10 cellular contexts compared by ENCODE assay signal in genomic region chr5:142215915-142216681, GRCh38.
A peak's percentile ranks its signal among the peaks of the same experiment; 100 is the strongest.
DNase-seq lines count a peak whose midpoint lies in the region; ATAC-seq, FAIRE-seq and TF ChIP-seq lines count a peak whose summit lies in the region.
"Had no signal": no experiment of that assay in that cellular context is flagged by ENCODE, and none has a peak within 500 bp of the region (broad histone marks: within the 10 kb centered on the region; RNA-seq: fewer than 3 reads in every experiment).

No MANE protein-coding gene starts in this region.

- peak; percentile 94 for ATAC-seq in Right ventricle myocardium inferior
- ATAC-seq in HG02610 (IDR thresholded peaks at IDR 0.05; ENCODE audit: unreplicated experiment) = no peak
- no peak for ATAC-seq in GM19467 (IDR thresholded peaks at IDR 0.05; ENCODE audit: unreplicated experiment)
- no peak for ATAC-seq in HG02973 (IDR thresholded peaks at IDR 0.05; ENCODE audit: unreplicated experiment)

- DNase-seq in Right ventricle myocardium inferior (ENCODE audit: missing footprints) (peak; percentile 86), cardiac septum (ENCODE audit: low spot score) (no peak), chondrocyte (ENCODE audit: low spot score) (no peak), medulla oblongata (ENCODE audit: extremely low spot score) (peak; percentile 29), GM12891 (ENCODE audit: insufficient read length, low spot score) (no peak)
- DNase-seq: activated B cell treated with CpG ODN at 0.5 μM for 24 hours; stimulated activated naive CD4-positive, alpha-beta T cell treated with Interleukin-2 at 50 U/mL for 16 hours had no signal

- no peaks in the 10 kb centered on the region for H3K9me3 Mint-ChIP-seq in chondrocyte (ENCODE audit: low read depth)
- H3K9me3 Mint-ChIP-seq: activated B cell treated with CpG ODN at 0.5 μM for 24 hours had no signal

- peak overlapping the region; percentile 87 for H3K27ac Mint-ChIP-seq in chondrocyte (ENCODE audit: unreplicated experiment)
- H3K27ac Mint-ChIP-seq: activated B cell treated with CpG ODN at 0.5 μM for 24 hours had no signal

- peaks cover 14% of the 10 kb centered on the region for H3K4me1 Mint-ChIP-seq in chondrocyte (ENCODE audit: low read depth)
- H3K4me1 Mint-ChIP-seq: activated B cell treated with CpG ODN at 0.5 μM for 24 hours had no signal

- intact Hi-C loops in Right ventricle myocardium inferior (cut with DNase I) (no loop called here), cardiac septum (cut with DNase I) (loop anchor here (5.0 kb wide), 1 partner anchor 106 kb away; no protein-coding TSS in a partner anchor)

- peak; percentile 37 for TF ChIP-seq CTCF in chondrocyte (IDR thresholded peaks at IDR 0.05)

- H3K4me3 Mint-ChIP-seq in chondrocyte (ENCODE audit: unreplicated experiment) = peak overlapping the region; percentile 57
- H3K4me3 Mint-ChIP-seq: activated B cell treated with CpG ODN at 0.5 μM for 24 hours had no signal

- peaks cover 23% of the 10 kb centered on the region for H3K27me3 Mint-ChIP-seq in chondrocyte (ENCODE audit: low read depth)

- H3K36me3 Mint-ChIP-seq in chondrocyte (ENCODE audit: low read depth) = no peaks in the 10 kb centered on the region

- no peak for TF ChIP-seq POLR2A in GM12891 (IDR thresholded peaks at IDR 0.05; ENCODE audit: low read depth, low read length)

- FAIRE-seq in GM12891 (lab: Jason Lieb, UNC) = no peak

TF ChIP-seq in GM12891, 5 proteins besides CTCF, POLR2A, EP300 and RAD21:
- TF ChIP-seq POU2F2 (IDR thresholded peaks at IDR 0.05; ENCODE audit: low read depth, low read length) (no peak), TAF1 (IDR thresholded peaks at IDR 0.05; ENCODE audit: low read depth, low read length) (no peak), SPI1 (IDR thresholded peaks at IDR 0.05; ENCODE audit: low read depth, low read length) (no peak), POLR2AphosphoS5 (IDR thresholded peaks at IDR 0.05; ENCODE audit: low read depth, low read length) (no peak), PAX5 (IDR thresholded peaks at IDR 0.05; ENCODE audit: insufficient read depth, low read length, severe bottlenecking) (no peak)

Comparison
In these comparisons a context has a peak if more than half of its experiments do, and no peak if none do; other contexts are left out.
1. DNase-seq: peak in Right ventricle myocardium inferior (single experiment) and medulla oblongata (single experiment); none in cardiac septum (single experiment), chondrocyte (single experiment) and GM12891 (single experiment).